ENCODE assay signal across 1 cellular context in the genomic region with DNA sequence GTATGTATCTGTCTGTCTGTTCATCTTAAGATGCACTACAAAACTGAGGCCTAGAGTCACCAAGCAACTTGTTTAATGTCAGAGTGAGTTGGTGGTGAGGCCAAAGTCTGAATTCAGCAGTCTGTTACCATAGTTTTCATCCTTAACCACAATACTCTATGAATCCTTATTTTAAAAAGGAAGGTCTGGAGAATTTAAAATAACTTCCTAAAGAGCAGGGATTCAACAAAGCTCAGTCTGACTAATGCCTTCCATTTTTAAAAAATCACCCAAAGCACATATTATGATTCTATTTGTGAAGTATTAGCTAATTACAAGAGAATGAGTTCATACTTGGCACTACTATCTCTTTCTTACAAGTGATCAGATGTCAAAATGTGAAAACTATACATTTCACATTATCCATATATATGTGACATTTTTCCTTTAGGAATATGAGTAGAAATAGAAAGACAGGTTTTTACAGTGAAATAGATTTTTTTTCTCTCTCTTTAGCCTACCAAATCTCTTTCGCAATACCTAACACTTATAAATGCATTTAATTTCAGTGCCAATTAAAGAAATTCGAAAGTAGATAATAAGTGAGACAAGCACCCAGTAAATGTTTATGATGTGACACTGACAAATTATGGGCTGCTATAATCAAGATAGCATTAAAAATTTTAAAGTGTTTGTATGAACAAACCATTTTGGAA.
TF ChIP-seq lines count a peak whose summit lies in the region.

No MANE protein-coding gene starts in this region.

TF ChIP-seq in IMR-90, 13 proteins besides CTCF, POLR2A, EP300 and RAD21:
- TF ChIP-seq CEBPB (IDR thresholded peaks at IDR 0.05; ENCODE audit: low read depth, low read length), result peak; percentile 75
- TF ChIP-seq RCOR1 (IDR thresholded peaks at IDR 0.05; ENCODE audit: insufficient replicate concordance, low read length), result no peak
